In the genomic region with DNA sequence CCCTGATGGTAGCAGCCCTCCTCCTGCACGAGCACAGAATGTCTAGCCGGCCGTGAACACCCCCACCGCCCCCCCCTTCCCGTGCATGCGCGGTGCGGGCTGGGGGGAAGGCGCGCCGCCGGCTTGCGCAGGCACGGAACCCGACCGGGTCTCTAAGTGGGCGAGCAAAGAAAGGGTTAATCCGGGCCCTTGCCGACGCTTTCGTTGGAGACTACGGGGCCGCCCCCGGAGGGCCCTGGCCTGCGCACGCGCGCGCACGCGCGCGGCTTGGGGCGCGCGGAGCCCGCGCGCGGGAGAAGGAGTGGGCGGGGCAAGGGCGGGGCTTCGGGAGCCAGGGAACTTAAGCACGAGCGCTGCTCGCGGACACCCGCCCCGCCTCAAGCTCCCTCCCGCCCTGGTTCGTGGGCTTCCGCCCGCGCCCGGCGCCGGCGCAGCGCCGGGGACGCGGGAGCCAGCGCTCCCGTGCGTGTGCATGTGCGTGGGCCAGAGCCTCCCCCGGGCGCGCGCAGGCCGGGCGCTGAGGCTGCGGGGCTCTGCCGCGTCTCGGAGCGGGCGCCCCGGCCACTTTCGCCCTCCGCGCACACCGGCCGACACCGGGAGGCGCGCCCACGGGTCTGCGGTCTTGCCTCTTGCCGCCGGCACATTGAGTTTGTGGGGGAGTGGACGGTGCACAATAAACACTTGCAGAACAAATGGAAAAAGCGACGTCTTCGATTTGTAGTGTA, we compare ENCODE assay signal across 7 cellular contexts.
A peak's percentile ranks its signal among the peaks of the same experiment; 100 is the strongest.
DNase-seq lines count a peak whose midpoint lies in the region; ATAC-seq, FAIRE-seq and TF ChIP-seq lines count a peak whose summit lies in the region.

No MANE protein-coding gene starts in this region.

- ATAC-seq in HG02970 (IDR thresholded peaks at IDR 0.05; ENCODE audit: low FRiP score, unreplicated experiment): peak; percentile 72

- FAIRE-seq in GM18507 (lab: Jason Lieb, UNC): peak; percentile 93

- TF ChIP-seq CTCF in astrocyte of the spinal cord (IDR thresholded peaks at IDR 0.05; ENCODE audit: low read depth, low read length) (no peak), retinal pigment epithelial cell (conservative IDR thresholded peaks at IDR 0.05; ENCODE audit: low read depth, low read length) (no peak)

- DNase-seq in GM18507 (ENCODE audit: extremely low spot score, insufficient read length, low read depth) (peak; percentile 68), NCI-H187 treated with DMSO at 0.1 percent for 48 hours (lab: John Stamatoyannopoulos, UW) (peak; percentile 38), T-helper 9 cell (peak; percentile 96), astrocyte of the spinal cord (ENCODE audit: low read depth, low spot score) (peak; percentile 98), hypothalamus (lab: John Stamatoyannopoulos, UW) (peak; percentile 36 to 93 (median 84)), retinal pigment epithelial cell (ENCODE audit: low read depth) (peak; percentile 84)

- in situ Hi-C loops in astrocyte of the spinal cord (cut with HindIII; ENCODE audit: low sequenced_read_pairs): no loop called here

- H3K4me3 ChIP-seq in astrocyte of the spinal cord (ENCODE audit: low read depth, low read length) (peak overlapping the region; percentile 67), retinal pigment epithelial cell (ENCODE audit: low read length) (peak overlapping the region; percentile 73)

Comparison
In these comparisons a context has a peak if more than half of its experiments do, and no peak if none do; other contexts are left out.
1. Peak in every context shown above with its lines: DNase-seq, ATAC-seq and H3K4me3 ChIP-seq.
2. DNase-seq: peak in every context shown above with its lines; median percentile 98 in astrocyte of the spinal cord; 96 in T-helper 9 cell; 84 in hypothalamus; 84 in retinal pigment epithelial cell; 68 in GM18507; 38 in NCI-H187 treated with DMSO at 0.1 percent for 48 hours.